In the genomic region with DNA sequence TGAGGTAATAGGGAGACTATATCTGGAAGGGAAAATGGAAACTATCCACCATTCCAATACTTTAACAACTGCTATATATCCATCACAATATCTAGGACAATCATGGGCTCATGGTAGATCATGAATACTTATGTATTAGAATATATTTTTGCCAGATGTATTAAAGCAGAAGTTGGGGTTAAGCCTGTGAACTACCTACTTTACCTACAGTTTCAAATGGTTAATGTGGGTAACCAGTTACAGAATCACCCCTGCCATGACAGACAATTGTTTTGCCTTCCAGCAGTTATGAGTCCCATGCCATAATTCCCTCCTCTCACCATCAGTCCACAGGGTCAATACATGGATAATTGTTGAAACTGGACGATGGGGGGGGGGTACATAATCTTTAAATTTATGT, we compare ENCODE assay signal across 11 cellular contexts. TPM values are rescaled to one million over a fixed set of nuclear protein-coding genes. Genes with fewer than 3 reads are reported as not detected.
DNase-seq lines count a peak whose midpoint lies in the region; ATAC-seq, FAIRE-seq and TF ChIP-seq lines count a peak whose summit lies in the region.
"Had no signal": no experiment of that assay in that cellular context is flagged by ENCODE, and none has a peak within 500 bp of the region (broad histone marks: within the 10 kb centered on the region; RNA-seq: fewer than 3 reads in every experiment).

No MANE protein-coding gene starts in this region.

- TF ChIP-seq POLR2A in GM12892 (IDR thresholded peaks at IDR 0.05; ENCODE audit: low read depth, low read length): no peak

- ATAC-seq in GM19452 (IDR thresholded peaks at IDR 0.05; ENCODE audit: unreplicated experiment): peak; percentile 63
- ATAC-seq in HG02798 (IDR thresholded peaks at IDR 0.05; ENCODE audit: poor library complexity, unreplicated experiment): peak; percentile 60
- ATAC-seq in HG03442 (IDR thresholded peaks at IDR 0.05; ENCODE audit: unreplicated experiment): peak; percentile 46

- DNase-seq in GM12892 (ENCODE audit: insufficient read length) (no peak), NCI-H146 (lab: John Stamatoyannopoulos, UW) (no peak), NCI-H187 treated with DMSO at 0.1 percent for 48 hours (lab: John Stamatoyannopoulos, UW) (no peak), amygdala (lab: John Stamatoyannopoulos, UW) (no peak)
- no peak for DNase-seq in stimulated activated CD4-positive, alpha-beta T cell treated with anti-CD3 and anti-CD28 coated beads, Interleukin-12 subunit alpha, Interleukin-12 subunit beta, amount 100 ng/mL, for 4 hours
- DNase-seq: activated naive CD4-positive, alpha-beta T cell treated with anti-CD3 and anti-CD28 coated beads, Interleukin-2, amount 50 U/mL, for 16 hours; DND-41; NCI-H1694 had no signal

- FAIRE-seq in GM12892 (lab: Jason Lieb, UNC): peak; percentile 87

RNA-seq across cellular contexts. Expression of a gene that starts 29.9 kb away (rescaled TPM):
- polyA plus RNA-seq in GM12892 (2012; ENCODE audit: missing spikeins): 2.7 TPM
